Comparison of ENCODE assay signal across 1 cellular context in genomic region chr7:51046103-51046466, GRCh38.
TF ChIP-seq lines count a peak whose summit lies in the region.

No MANE protein-coding gene starts in this region.

TF ChIP-seq in A549, 52 proteins besides CTCF, POLR2A, EP300 and RAD21 (continued from another document):
- TF ChIP-seq, protein P1, sequence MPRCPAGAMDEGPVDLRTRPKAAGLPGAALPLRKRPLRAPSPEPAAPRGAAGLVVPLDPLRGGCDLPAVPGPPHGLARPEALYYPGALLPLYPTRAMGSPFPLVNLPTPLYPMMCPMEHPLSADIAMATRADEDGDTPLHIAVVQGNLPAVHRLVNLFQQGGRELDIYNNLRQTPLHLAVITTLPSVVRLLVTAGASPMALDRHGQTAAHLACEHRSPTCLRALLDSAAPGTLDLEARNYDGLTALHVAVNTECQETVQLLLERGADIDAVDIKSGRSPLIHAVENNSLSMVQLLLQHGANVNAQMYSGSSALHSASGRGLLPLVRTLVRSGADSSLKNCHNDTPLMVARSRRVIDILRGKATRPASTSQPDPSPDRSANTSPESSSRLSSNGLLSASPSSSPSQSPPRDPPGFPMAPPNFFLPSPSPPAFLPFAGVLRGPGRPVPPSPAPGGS (IDR thresholded peaks at IDR 0.05), result no peak
- TF ChIP-seq EHF (CRISPR knock-in tag; IDR thresholded peaks at IDR 0.05) (no peak), FOSB (CRISPR knock-in tag; IDR thresholded peaks at IDR 0.05) (no peak), FOSL2 (IDR thresholded peaks at IDR 0.05) (no peak), FOSL2 (CRISPR knock-in tag; IDR thresholded peaks at IDR 0.05) (no peak), E2F6 (IDR thresholded peaks at IDR 0.05; ENCODE audit: borderline replicate concordance, low read depth) (no peak), CBX2 (IDR thresholded peaks at IDR 0.05; ENCODE audit: borderline replicate concordance, low read depth) (no peak), HOXB13 (CRISPR knock-in tag; IDR thresholded peaks at IDR 0.05; ENCODE audit: low read depth) (no peak), CHD4 (IDR thresholded peaks at IDR 0.05; ENCODE audit: borderline replicate concordance) (no peak), GATA3 (IDR thresholded peaks at IDR 0.05; ENCODE audit: borderline replicate concordance) (no peak), POLR2AphosphoS2 (conservative IDR thresholded peaks at IDR 0.05; ENCODE audit: low read length) (no peak), CEBPB (IDR thresholded peaks at IDR 0.05) (no peak), HEYL (CRISPR knock-in tag; IDR thresholded peaks at IDR 0.05) (no peak), RNF2 (IDR thresholded peaks at IDR 0.05; ENCODE audit: borderline replicate concordance, low read depth) (no peak), NPAS2 (CRISPR knock-in tag; IDR thresholded peaks at IDR 0.05; ENCODE audit: borderline replicate concordance) (no peak), TP53 (CRISPR knock-in tag; IDR thresholded peaks at IDR 0.05) (no peak)
- TF ChIP-seq, protein P2, sequence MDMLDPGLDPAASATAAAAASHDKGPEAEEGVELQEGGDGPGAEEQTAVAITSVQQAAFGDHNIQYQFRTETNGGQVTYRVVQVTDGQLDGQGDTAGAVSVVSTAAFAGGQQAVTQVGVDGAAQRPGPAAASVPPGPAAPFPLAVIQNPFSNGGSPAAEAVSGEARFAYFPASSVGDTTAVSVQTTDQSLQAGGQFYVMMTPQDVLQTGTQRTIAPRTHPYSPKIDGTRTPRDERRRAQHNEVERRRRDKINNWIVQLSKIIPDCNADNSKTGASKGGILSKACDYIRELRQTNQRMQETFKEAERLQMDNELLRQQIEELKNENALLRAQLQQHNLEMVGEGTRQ (IDR thresholded peaks at IDR 0.05), result no peak
- TF ChIP-seq, protein P3, sequence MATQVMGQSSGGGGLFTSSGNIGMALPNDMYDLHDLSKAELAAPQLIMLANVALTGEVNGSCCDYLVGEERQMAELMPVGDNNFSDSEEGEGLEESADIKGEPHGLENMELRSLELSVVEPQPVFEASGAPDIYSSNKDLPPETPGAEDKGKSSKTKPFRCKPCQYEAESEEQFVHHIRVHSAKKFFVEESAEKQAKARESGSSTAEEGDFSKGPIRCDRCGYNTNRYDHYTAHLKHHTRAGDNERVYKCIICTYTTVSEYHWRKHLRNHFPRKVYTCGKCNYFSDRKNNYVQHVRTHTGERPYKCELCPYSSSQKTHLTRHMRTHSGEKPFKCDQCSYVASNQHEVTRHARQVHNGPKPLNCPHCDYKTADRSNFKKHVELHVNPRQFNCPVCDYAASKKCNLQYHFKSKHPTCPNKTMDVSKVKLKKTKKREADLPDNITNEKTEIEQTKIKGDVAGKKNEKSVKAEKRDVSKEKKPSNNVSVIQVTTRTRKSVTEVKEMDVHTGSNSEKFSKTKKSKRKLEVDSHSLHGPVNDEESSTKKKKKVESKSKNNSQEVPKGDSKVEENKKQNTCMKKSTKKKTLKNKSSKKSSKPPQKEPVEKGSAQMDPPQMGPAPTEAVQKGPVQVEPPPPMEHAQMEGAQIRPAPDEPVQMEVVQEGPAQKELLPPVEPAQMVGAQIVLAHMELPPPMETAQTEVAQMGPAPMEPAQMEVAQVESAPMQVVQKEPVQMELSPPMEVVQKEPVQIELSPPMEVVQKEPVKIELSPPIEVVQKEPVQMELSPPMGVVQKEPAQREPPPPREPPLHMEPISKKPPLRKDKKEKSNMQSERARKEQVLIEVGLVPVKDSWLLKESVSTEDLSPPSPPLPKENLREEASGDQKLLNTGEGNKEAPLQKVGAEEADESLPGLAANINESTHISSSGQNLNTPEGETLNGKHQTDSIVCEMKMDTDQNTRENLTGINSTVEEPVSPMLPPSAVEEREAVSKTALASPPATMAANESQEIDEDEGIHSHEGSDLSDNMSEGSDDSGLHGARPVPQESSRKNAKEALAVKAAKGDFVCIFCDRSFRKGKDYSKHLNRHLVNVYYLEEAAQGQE (IDR thresholded peaks at IDR 0.05), result no peak
- TF ChIP-seq, protein P4, sequence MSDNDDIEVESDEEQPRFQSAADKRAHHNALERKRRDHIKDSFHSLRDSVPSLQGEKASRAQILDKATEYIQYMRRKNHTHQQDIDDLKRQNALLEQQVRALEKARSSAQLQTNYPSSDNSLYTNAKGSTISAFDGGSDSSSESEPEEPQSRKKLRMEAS (IDR thresholded peaks at IDR 0.05), result no peak
TF ChIP-seq in A549: peak in this region for 0.
